18 cellular contexts compared by ENCODE assay signal in the genomic region with DNA sequence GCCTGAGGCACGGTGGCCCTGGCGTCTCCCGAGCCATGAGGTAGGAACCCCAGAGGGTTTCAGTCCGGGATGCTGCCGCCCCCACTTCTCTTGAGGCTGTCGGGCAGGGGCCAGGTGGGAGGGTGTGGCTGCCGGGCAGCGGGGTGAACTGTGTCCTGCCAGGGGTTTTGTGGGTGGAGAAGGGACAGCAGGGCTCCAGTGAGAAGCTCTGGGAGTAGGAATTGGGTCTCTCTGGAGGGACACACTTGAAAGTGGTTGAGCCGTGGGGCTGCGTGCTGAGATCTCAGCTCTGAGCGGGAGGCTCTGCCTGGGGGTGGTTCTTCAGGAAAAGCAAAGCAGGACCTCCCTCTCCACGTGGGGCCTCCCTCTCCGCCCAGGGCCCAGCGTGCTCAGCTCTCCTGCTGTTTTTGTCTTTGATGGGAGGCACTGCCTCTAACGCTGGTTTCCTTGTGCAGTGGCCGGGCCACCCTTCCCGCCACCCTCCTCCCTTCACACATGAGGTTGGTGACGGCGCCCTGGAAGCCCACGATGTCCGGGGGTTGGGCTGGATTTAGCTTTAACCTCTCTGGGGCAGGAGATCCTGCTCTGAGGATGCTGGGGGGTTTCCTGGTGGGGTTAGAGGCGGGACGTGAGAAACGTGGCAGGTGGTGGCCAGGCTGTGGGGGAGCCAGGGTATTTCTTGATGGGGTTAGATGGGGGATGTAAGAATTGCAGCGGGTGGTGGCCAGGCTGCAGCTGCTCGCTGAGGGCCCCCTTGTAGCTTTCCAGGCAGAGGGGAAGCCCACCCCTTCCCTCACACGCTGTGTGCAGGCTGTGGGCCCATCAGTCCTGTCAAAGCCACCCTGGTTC. TPM values are rescaled to one million over a fixed set of nuclear protein-coding genes. Genes with fewer than 3 reads are reported as not detected.
DNase-seq lines count a peak whose midpoint lies in the region; ATAC-seq, FAIRE-seq and TF ChIP-seq lines count a peak whose summit lies in the region.
"Had no signal": no experiment of that assay in that cellular context is flagged by ENCODE, and none has a peak within 500 bp of the region (broad histone marks: within the 10 kb centered on the region; RNA-seq: fewer than 3 reads in every experiment).

No MANE protein-coding gene starts in this region.

- no peak overlapping the region for H2AFZ ChIP-seq in DND-41 (ENCODE audit: low read depth, low read length)

- H3K4me3 Mint-ChIP-seq in activated CD8-positive, alpha-beta T cell treated with anti-CD3 and anti-CD28 coated beads for 36 hours = no peak overlapping the region
- H3K4me3 Mint-ChIP-seq in endothelial cell (ENCODE audit: unreplicated experiment) = no peak overlapping the region
- H3K4me3 Mint-ChIP-seq: CD4-positive, alpha-beta T cell; H9 had no signal

- peaks cover 34% of the 10 kb centered on the region for H3K36me3 ChIP-seq in A673 (ENCODE audit: insufficient read depth, low read length, poor library complexity, severe bottlenecking)
- H3K36me3 ChIP-seq in DND-41 (ENCODE audit: insufficient read depth, low read length) = peaks cover 93% of the 10 kb centered on the region
- H3K36me3 ChIP-seq in kidney (ENCODE audit: control insufficient read depth in 1 of 2, insufficient read depth in 2 of 2, low read length in 2 of 2) = peaks cover 3 to 5% of the 10 kb centered on the region in 2 donors
- H3K36me3 ChIP-seq in vagina = peaks cover 0 to 58% of the 10 kb centered on the region in 2 donors

- DNase-seq in A673 (ENCODE audit: low spot score) (peak; percentile 42), DND-41 (no peak), kidney (peak; percentile 66), left colon (no peak), vagina (ENCODE audit: extremely low spot score in 2 of 2) (no peak), endothelial cell (ENCODE audit: low spot score) (no peak), DMS79 treated with DMSO at 0.1 percent for 48 hours (lab: John Stamatoyannopoulos, UW) (no peak)
- peak; percentile 11 for DNase-seq in activated CD8-positive, alpha-beta T cell treated with anti-CD3 and anti-CD28 coated beads for 36 hours
- DNase-seq: AML-193; CD4-positive, alpha-beta T cell; DMS53; H9; NCI-H1930; NCI-H526 treated with DMSO at 0.1 percent for 48 hours; SHP77 had no signal

- peaks cover 5% of the 10 kb centered on the region for H3K4me1 Mint-ChIP-seq in activated CD8-positive, alpha-beta T cell treated with anti-CD3 and anti-CD28 coated beads for 36 hours (ENCODE audit: low read depth)
- H3K4me1 Mint-ChIP-seq in endothelial cell (ENCODE audit: unreplicated experiment) = no peaks in the 10 kb centered on the region
- H3K4me1 Mint-ChIP-seq: H9 had no signal

- TF ChIP-seq CTCF in A673 (conservative IDR thresholded peaks at IDR 0.05; ENCODE audit: low read depth, low read length) (no peak), DND-41 (IDR thresholded peaks at IDR 0.05; ENCODE audit: borderline replicate concordance, extremely low read depth, low read length, poor library complexity, severe bottlenecking) (no peak), kidney (IDR thresholded peaks at IDR 0.05; ENCODE audit: borderline replicate concordance, extremely low read depth, insufficient read depth) (no peak), vagina (IDR thresholded peaks at IDR 0.05) (no peak), endothelial cell (IDR thresholded peaks at IDR 0.05; ENCODE audit: unreplicated experiment) (no peak)
- TF ChIP-seq CTCF in activated CD8-positive, alpha-beta T cell treated with anti-CD3 and anti-CD28 coated beads for 36 hours (IDR thresholded peaks at IDR 0.05) = no peak

- POLR2A ChIA-PET in A673 (lab: Charles Lee; ENCODE audit: low non-redundant PET) = no interaction called here
- POLR2A ChIA-PET in activated CD8-positive, alpha-beta T cell treated with anti-CD3 and anti-CD28 coated beads for 36 hours (lab: Charles Lee) = no interaction called here

- H3K27me3 Mint-ChIP-seq in activated CD8-positive, alpha-beta T cell treated with anti-CD3 and anti-CD28 coated beads for 36 hours = no peaks in the 10 kb centered on the region
- peaks cover 5% of the 10 kb centered on the region for H3K27me3 Mint-ChIP-seq in endothelial cell (ENCODE audit: unreplicated experiment)
- H3K27me3 Mint-ChIP-seq: CD4-positive, alpha-beta T cell had no signal

- H3K79me2 ChIP-seq in DND-41 (ENCODE audit: insufficient read depth, low read length) = peaks cover 8% of the 10 kb centered on the region; the same call in 1 of the 2 replicates

- no peak overlapping the region for H3K9ac ChIP-seq in DND-41 (ENCODE audit: low read depth, low read length)
- no peak overlapping the region for H3K9ac ChIP-seq in kidney (ENCODE audit: low read length in 2 of 2)

- intact Hi-C loops in A673 (cut with micrococcal nuclease; ENCODE audit: unreplicated experiment) (no loop called here), kidney (cut with DNase I) (no loop called here), left colon (cut with DNase I, micrococcal nuclease) (no loop called here), vagina (cut with DNase I) (no loop called here)
- intact Hi-C loops in activated CD8-positive, alpha-beta T cell treated with anti-CD3 and anti-CD28 coated beads for 36 hours (cut with micrococcal nuclease) = no loop called here

- H3K27ac ChIP-seq in A673 (ENCODE audit: low read depth, low read length, poor library complexity, severe bottlenecking) (no peak overlapping the region), DND-41 (ENCODE audit: low read length) (peak overlapping the region; percentile 26; the same call in 1 of the 2 replicates), kidney (ENCODE audit: low read depth in 2 of 2, low read length in 2 of 2) (no peak overlapping the region), vagina (no peak overlapping the region)
- H3K27ac ChIP-seq: HL-60 had no signal

- ATAC-seq in DND-41 (ENCODE audit: insufficient read depth, low read depth) (no peak), left colon (no peak)
- no peak for ATAC-seq in activated CD8-positive, alpha-beta T cell treated with anti-CD3 and anti-CD28 coated beads for 36 hours

- peaks cover 36% of the 10 kb centered on the region for H4K20me1 ChIP-seq in DND-41 (ENCODE audit: insufficient read depth, low read length)

- CTCF ChIA-PET in A673 (lab: Charles Lee) = no interaction called here
- CTCF ChIA-PET in activated CD8-positive, alpha-beta T cell treated with anti-CD3 and anti-CD28 coated beads for 36 hours (lab: Charles Lee) = no interaction called here

- no peak overlapping the region for H3K4me2 ChIP-seq in DND-41 (ENCODE audit: insufficient read depth, low read length)

- no peak for FAIRE-seq in kidney (lab: Jason Lieb, UNC)
- FAIRE-seq: HTR-8/SVneo, RCC 7860 had no signal

- peaks cover 5% of the 10 kb centered on the region for H3K4me1 ChIP-seq in A673 (ENCODE audit: insufficient read depth, low read length, poor library complexity, severe bottlenecking)
- no peaks in the 10 kb centered on the region for H3K4me1 ChIP-seq in DND-41 (ENCODE audit: insufficient read depth, low read length)
- H3K4me1 ChIP-seq in kidney (ENCODE audit: control insufficient read depth in 1 of 2, insufficient read depth in 1 of 2, low read depth in 1 of 2, low read length in 2 of 2) = no peaks in the 10 kb centered on the region
- H3K4me1 ChIP-seq in vagina = no peaks in the 10 kb centered on the region

- no peak overlapping the region for H3K27ac Mint-ChIP-seq in activated CD8-positive, alpha-beta T cell treated with anti-CD3 and anti-CD28 coated beads for 36 hours
- no peak overlapping the region for H3K27ac Mint-ChIP-seq in endothelial cell (ENCODE audit: unreplicated experiment)
- H3K27ac Mint-ChIP-seq: CD4-positive, alpha-beta T cell had no signal

- H3K36me3 Mint-ChIP-seq in activated CD8-positive, alpha-beta T cell treated with anti-CD3 and anti-CD28 coated beads for 36 hours (ENCODE audit: low read depth) = peaks cover 29% of the 10 kb centered on the region
- peaks cover 20% of the 10 kb centered on the region for H3K36me3 Mint-ChIP-seq in endothelial cell (ENCODE audit: low read depth, unreplicated experiment)

- TF ChIP-seq POLR2A in vagina (IDR thresholded peaks at IDR 0.05) = no peak

- H3K4me3 ChIP-seq in A673 (ENCODE audit: low read depth, low read length, poor library complexity, severe bottlenecking) (no peak overlapping the region), DND-41 (ENCODE audit: low read depth in 1 of 2, low read length in 2 of 2) (no peak overlapping the region), kidney (ENCODE audit: low read length in 2 of 2) (no peak overlapping the region), vagina (no peak overlapping the region)

- H3K9me3 ChIP-seq in A673 (ENCODE audit: low read depth, low read length, poor library complexity, severe bottlenecking) = no peaks in the 10 kb centered on the region
- no peaks in the 10 kb centered on the region for H3K9me3 ChIP-seq in DND-41 (ENCODE audit: insufficient read depth, low read length, severe bottlenecking)
- H3K9me3 ChIP-seq in kidney (ENCODE audit: control insufficient read depth in 1 of 2, low read length in 2 of 2) = no peaks in the 10 kb centered on the region
- H3K9me3 ChIP-seq in vagina = no peaks in the 10 kb centered on the region

- no peaks in the 10 kb centered on the region for H3K9me3 Mint-ChIP-seq in activated CD8-positive, alpha-beta T cell treated with anti-CD3 and anti-CD28 coated beads for 36 hours
- no peaks in the 10 kb centered on the region for H3K9me3 Mint-ChIP-seq in endothelial cell (ENCODE audit: unreplicated experiment)
- H3K9me3 Mint-ChIP-seq: CD4-positive, alpha-beta T cell; H9 had no signal

- no TSS peak for BruUV-seq in A673 (replicated peaks; lab: Mats Ljungman, UMichigan)

- H3K27me3 ChIP-seq in A673 (replicated peaks; ENCODE audit: insufficient read depth, low read depth, low read length, poor library complexity) = no peaks in the 10 kb centered on the region
- H3K27me3 ChIP-seq in DND-41 (ENCODE audit: insufficient read depth, low read length, poor library complexity) = no peaks in the 10 kb centered on the region
- H3K27me3 ChIP-seq in vagina = no peaks in the 10 kb centered on the region

RNA-seq across cellular contexts. Expression of gene ZNF554, which starts 15.3 kb away (rescaled TPM):
- total RNA-seq in A673 (2021) (3.5 and 5.1 TPM in 2 replicates), kidney (6.9 TPM), left colon (1 to 10 TPM; 4.1 to 4.3 TPM), vagina (6.9 TPM), endothelial cell (ENCODE audit: unreplicated experiment) (9.0 TPM)
- total RNA-seq in activated CD8-positive, alpha-beta T cell treated with anti-CD3 and anti-CD28 coated beads for 36 hours = 1 to 10 TPM in 1 of 2 experiments, under 1 TPM in 1; 0.83 to 1.5 TPM
- 3.6 TPM for polyA plus RNA-seq in kidney (ENCODE audit: insufficient read depth, low read depth, low replicate concordance)

RNA-seq across cellular contexts. Expression of gene THOP1, which starts 19.1 kb away (rescaled TPM):
- total RNA-seq in A673 (2021) (168 and 186 TPM in 2 replicates), kidney (42.9 TPM), left colon (10 to 100 TPM; 43.6 to 46.0 TPM), vagina (28.5 TPM), endothelial cell (ENCODE audit: unreplicated experiment) (56.8 TPM)
- 100 to 1,000 TPM; 157 to 158 TPM for total RNA-seq in activated CD8-positive, alpha-beta T cell treated with anti-CD3 and anti-CD28 coated beads for 36 hours
- 36.8 TPM for polyA plus RNA-seq in kidney (ENCODE audit: insufficient read depth, low read depth, low replicate concordance)

RNA-seq across cellular contexts. Expression of gene SGTA, which starts 21.3 kb away (rescaled TPM):
- total RNA-seq in A673 (2021) = 101 and 106 TPM in 2 replicates
- total RNA-seq in activated CD8-positive, alpha-beta T cell treated with anti-CD3 and anti-CD28 coated beads for 36 hours = 10 to 100 TPM; 53.4 to 60.8 TPM
- 50.4 TPM for total RNA-seq in kidney
- polyA plus RNA-seq in kidney (ENCODE audit: insufficient read depth, low read depth, low replicate concordance) = 66.2 TPM
- 10 to 100 TPM; 39.6 to 52.3 TPM for total RNA-seq in left colon
- 58.4 TPM for total RNA-seq in vagina
- total RNA-seq in endothelial cell (ENCODE audit: unreplicated experiment) = 60.4 TPM

RNA-seq across cellular contexts. Expression of gene ZNF555, which starts 36.9 kb away (rescaled TPM):
- total RNA-seq in A673 (2021) (4.8 and 6.2 TPM in 2 replicates), kidney (9.8 TPM), left colon (1 to 10 TPM; 5.2 to 5.5 TPM), vagina (3.7 TPM), endothelial cell (ENCODE audit: unreplicated experiment) (13.9 TPM)
- 1 to 10 TPM; 1.5 to 2.1 TPM for total RNA-seq in activated CD8-positive, alpha-beta T cell treated with anti-CD3 and anti-CD28 coated beads for 36 hours
- polyA plus RNA-seq in kidney (ENCODE audit: insufficient read depth, low read depth, low replicate concordance) = 3.9 TPM

Comparison
In these comparisons a context has a peak if more than half of its experiments do, and no peak if none do; other contexts are left out.
1. DNase-seq: peak in A673 (single experiment), activated CD8-positive, alpha-beta T cell treated with anti-CD3 and anti-CD28 coated beads for 36 hours (single experiment) and kidney (single experiment); none in DND-41 (single experiment), left colon (0 of 2), vagina (0 of 2), endothelial cell (single experiment) and DMS79 treated with DMSO at 0.1 percent for 48 hours (single experiment).